18 cellular contexts compared by ENCODE assay signal in genomic region chr3:56864090-56864489, GRCh38.
DNase-seq lines count a peak whose midpoint lies in the region; ATAC-seq, FAIRE-seq and TF ChIP-seq lines count a peak whose summit lies in the region.
"Had no signal": no experiment of that assay in that cellular context is flagged by ENCODE, and none has a peak within 500 bp of the region (broad histone marks: within the 10 kb centered on the region; RNA-seq: fewer than 3 reads in every experiment).

No MANE protein-coding gene starts in this region.

- H3K27ac Mint-ChIP-seq in activated naive CD4-positive, alpha-beta T cell treated with anti-CD3 and anti-CD28 coated beads for 36 hours: peak overlapping the region; percentile 76
- no peak overlapping the region for H3K27ac Mint-ChIP-seq in activated naive CD4-positive, alpha-beta T cell treated with anti-CD3 and anti-CD28 coated beads, Interleukin-2, amount 10 ng/mL, durations not matched to agents 7 days and 5 days
- peak overlapping the region in 1 of 2 donors; percentile 81 for H3K27ac Mint-ChIP-seq in stimulated activated naive CD8-positive, alpha-beta T cell treated with anti-CD3 and anti-CD28 coated beads, Interleukin-15, amount 100 ng/mL, for 72 hours
- H3K27ac Mint-ChIP-seq: GM23338, type B pancreatic cell had no signal

- H3K79me2 ChIP-seq in OCI-LY7 (ENCODE audit: insufficient read depth, low read depth, low read length) (no peaks in the 10 kb centered on the region), H1 (ENCODE audit: control insufficient read depth in 1 of 2, insufficient read depth in 2 of 2, low read length in 2 of 2) (no peaks in the 10 kb centered on the region)

- peak; percentile 86 for DNase-seq in activated naive CD4-positive, alpha-beta T cell treated with anti-CD3 and anti-CD28 coated beads for 36 hours
- no peak for DNase-seq in activated naive CD4-positive, alpha-beta T cell treated with anti-CD3 and anti-CD28 coated beads, Interleukin-2, amount 10 ng/mL, durations not matched to agents 7 days and 5 days
- DNase-seq in OCI-LY7 (ENCODE audit: low spot score) (peak; percentile 9), H1 (ENCODE audit: low read depth in 1 of 2, low spot score in 2 of 2) (no peak), H54 (ENCODE audit: insufficient read length, low spot score) (no peak), NCI-H2196 (lab: John Stamatoyannopoulos, UW; ENCODE audit: unreplicated experiment) (no peak), lower leg skin (ENCODE audit: low spot score in 2 of 2) (no peak)
- peak in 1 of 2 donors; percentile 29 for DNase-seq in stimulated activated naive CD8-positive, alpha-beta T cell treated with anti-CD3 and anti-CD28 coated beads, Interleukin-15, amount 100 ng/mL, for 72 hours
- DNase-seq: GF-D8, left colon, MV-4-11, NCI-H2107, NCI-H774, posterior cingulate gyrus had no signal

- no peak overlapping the region for H2BK5ac ChIP-seq in H1 (ENCODE audit: low read depth, low read length)

- no peak overlapping the region for H2AK5ac ChIP-seq in H1 (ENCODE audit: low read depth, low read length)

- H3K4me3 Mint-ChIP-seq in activated naive CD4-positive, alpha-beta T cell treated with anti-CD3 and anti-CD28 coated beads for 36 hours: no peak overlapping the region
- no peak overlapping the region for H3K4me3 Mint-ChIP-seq in activated naive CD4-positive, alpha-beta T cell treated with anti-CD3 and anti-CD28 coated beads, Interleukin-2, amount 10 ng/mL, durations not matched to agents 7 days and 5 days
- H3K4me3 Mint-ChIP-seq in stimulated activated naive CD8-positive, alpha-beta T cell treated with anti-CD3 and anti-CD28 coated beads, Interleukin-15, amount 100 ng/mL, for 72 hours: peak overlapping the region; percentile 4 to 24
- H3K4me3 Mint-ChIP-seq: GM23338, type B pancreatic cell had no signal

- H3K36me3 Mint-ChIP-seq in activated naive CD4-positive, alpha-beta T cell treated with anti-CD3 and anti-CD28 coated beads for 36 hours (ENCODE audit: low read depth): no peaks in the 10 kb centered on the region
- H3K36me3 Mint-ChIP-seq in activated naive CD4-positive, alpha-beta T cell treated with anti-CD3 and anti-CD28 coated beads, Interleukin-2, amount 10 ng/mL, durations not matched to agents 7 days and 5 days: peaks cover 13% of the 10 kb centered on the region
- H3K36me3 Mint-ChIP-seq: type B pancreatic cell had no signal

- TF ChIP-seq EP300 in H1 (IDR thresholded peaks at IDR 0.05; ENCODE audit: borderline replicate concordance in 1 of 2, low read depth in 2 of 2, low read length in 2 of 2): no peak

- no peak overlapping the region for H2BK15ac ChIP-seq in H1 (ENCODE audit: low read length)

- CTCF ChIA-PET in activated naive CD4-positive, alpha-beta T cell treated with anti-CD3 and anti-CD28 coated beads for 36 hours (lab: Charles Lee): interaction anchor here (0.7 to 2.1 kb wide), 11 partner anchors 14 to 162 kb away, joined by 3 to 7 read pairs (median 3); partner anchors contain the start of gene ARHGEF3
- CTCF ChIA-PET in activated naive CD4-positive, alpha-beta T cell treated with anti-CD3 and anti-CD28 coated beads, Interleukin-2, amount 10 ng/mL, durations not matched to agents 7 days and 5 days (lab: Charles Lee): interaction anchor here (1.0 to 1.3 kb wide), 2 partner anchors 62 to 112 kb away, joined by 3 read pairs; partner anchors contain the start of gene ARHGEF3
- CTCF ChIA-PET in OCI-LY7 (lab: Charles Lee; ENCODE audit: unreplicated experiment): no interaction called here
- CTCF ChIA-PET in H1 (lab: Charles Lee; ENCODE audit: partially characterized antibody): interaction anchor here (0.7 to 1.3 kb wide), 2 partner anchors 65 to 125 kb away, joined by 3 to 5 read pairs; no protein-coding TSS in a partner anchor

- H4K20me1 ChIP-seq in OCI-LY7 (ENCODE audit: insufficient read depth, low read length): no peaks in the 10 kb centered on the region
- no peaks in the 10 kb centered on the region for H4K20me1 ChIP-seq in H1 (replicated peaks in 1 of 2; ENCODE audit: control insufficient read depth in 1 of 2, insufficient read depth in 2 of 2, low read length in 2 of 2)

- H2BK12ac ChIP-seq in H1 (ENCODE audit: low read depth, low read length): no peak overlapping the region

- no peak overlapping the region for H3K23ac ChIP-seq in H1 (ENCODE audit: insufficient read length)

- H2AFZ ChIP-seq in OCI-LY7 (ENCODE audit: low read length) (no peak overlapping the region), H1 (ENCODE audit: low read length) (no peak overlapping the region)
- H2AFZ ChIP-seq: GM23338 had no signal

- no peaks in the 10 kb centered on the region for H3K27me3 Mint-ChIP-seq in activated naive CD4-positive, alpha-beta T cell treated with anti-CD3 and anti-CD28 coated beads for 36 hours (ENCODE audit: low read depth)
- no peaks in the 10 kb centered on the region for H3K27me3 Mint-ChIP-seq in activated naive CD4-positive, alpha-beta T cell treated with anti-CD3 and anti-CD28 coated beads, Interleukin-2, amount 10 ng/mL, durations not matched to agents 7 days and 5 days
- H3K27me3 Mint-ChIP-seq in stimulated activated naive CD8-positive, alpha-beta T cell treated with anti-CD3 and anti-CD28 coated beads, Interleukin-15, amount 100 ng/mL, for 72 hours: no peaks in the 10 kb centered on the region
- H3K27me3 Mint-ChIP-seq: type B pancreatic cell had no signal

- peak; percentile 84 for ATAC-seq in stimulated activated naive CD8-positive, alpha-beta T cell treated with anti-CD3 and anti-CD28 coated beads, Interleukin-15, amount 100 ng/mL, for 72 hours
- ATAC-seq: GM23338, left colon had no signal

- no peak overlapping the region for H3K4me2 ChIP-seq in OCI-LY7 (ENCODE audit: low read length)
- H3K4me2 ChIP-seq in H1 (ENCODE audit: insufficient read depth in 1 of 2, low read depth in 2 of 2, low read length in 2 of 2): no peak overlapping the region
- H3K4me2 ChIP-seq: GM23338 had no signal

- no peak overlapping the region for H4K8ac ChIP-seq in H1 (ENCODE audit: extremely low read depth, insufficient read depth, low read length)

- H3K9me2 ChIP-seq in OCI-LY7 (ENCODE audit: insufficient read depth, low read length): no peaks in the 10 kb centered on the region

- no peak overlapping the region for H2BK120ac ChIP-seq in H1 (replicated peaks; ENCODE audit: low read depth, low read length)

- no peak overlapping the region for H3K9ac ChIP-seq in H1 (replicated peaks in 1 of 4; ENCODE audit: extremely low read depth in 1 of 4, low read depth in 3 of 4, low read length in 3 of 4)

- H3K4me1 Mint-ChIP-seq in activated naive CD4-positive, alpha-beta T cell treated with anti-CD3 and anti-CD28 coated beads for 36 hours (ENCODE audit: low read depth): peaks cover 77% of the 10 kb centered on the region
- H3K4me1 Mint-ChIP-seq in activated naive CD4-positive, alpha-beta T cell treated with anti-CD3 and anti-CD28 coated beads, Interleukin-2, amount 10 ng/mL, durations not matched to agents 7 days and 5 days: peaks cover 50% of the 10 kb centered on the region
- H3K4me1 Mint-ChIP-seq in stimulated activated naive CD8-positive, alpha-beta T cell treated with anti-CD3 and anti-CD28 coated beads, Interleukin-15, amount 100 ng/mL, for 72 hours: peaks cover 93% of the 10 kb centered on the region

- TF ChIP-seq RAD21 in H1 (IDR thresholded peaks at IDR 0.05 in 1 of 2, conservative IDR thresholded peaks at IDR 0.05 in 1 of 2; ENCODE audit: low read depth in 2 of 2, low read length in 2 of 2): no peak

- H3K4me1 ChIP-seq in OCI-LY7 (ENCODE audit: insufficient read depth, low read length, poor library complexity, severe bottlenecking): peaks cover 22% of the 10 kb centered on the region
- H3K4me1 ChIP-seq in H1 (replicated peaks in 1 of 4; ENCODE audit: control insufficient read depth in 3 of 4, insufficient read depth in 4 of 4, low read length in 3 of 4): no peaks in the 10 kb centered on the region; a peak in 1 of 7 replicates

- no peaks in the 10 kb centered on the region for H3K79me1 ChIP-seq in H1 (ENCODE audit: low read depth, low read length)

- no peaks in the 10 kb centered on the region for H3K27me3 ChIP-seq in H1 (replicated peaks in 1 of 4; ENCODE audit: control insufficient read depth in 3 of 4, extremely low read depth in 1 of 4, insufficient read depth in 3 of 4, low read length in 3 of 4)

- no peak for FAIRE-seq in H1 (lab: Jason Lieb, UNC)
- FAIRE-seq in H54 (lab: Jason Lieb, UNC): no peak
- FAIRE-seq: D721Med, RCC 7860 had no signal

- H3K36me3 ChIP-seq in OCI-LY7 (ENCODE audit: insufficient read depth, low read length) (0 out of 2 replicates have a peak, but pooled peaks cover 3% of the 10 kb centered on the region), H1 (ENCODE audit: control insufficient read depth in 2 of 4, insufficient read depth in 4 of 4, low read length in 3 of 4) (no peaks in the 10 kb centered on the region)

- no peak overlapping the region for H3K27ac ChIP-seq in OCI-LY7 (ENCODE audit: low read depth, low read length, poor library complexity, severe bottlenecking)
- no peak overlapping the region for H3K27ac ChIP-seq in H1 (ENCODE audit: low read depth, low read length)

- no peak overlapping the region for H3K4ac ChIP-seq in H1 (replicated peaks; ENCODE audit: insufficient read length, low read depth, low read length)

- TF ChIP-seq CTCF in OCI-LY7 (conservative IDR thresholded peaks at IDR 0.05; ENCODE audit: low read length): no peak
- no peak for TF ChIP-seq CTCF in H1 (IDR thresholded peaks at IDR 0.05; ENCODE audit: control extremely low read depth in 1 of 3, insufficient read depth in 1 of 3, low read depth in 1 of 3, low read length in 3 of 3)
- no peak for TF ChIP-seq CTCF in lower leg skin (IDR thresholded peaks at IDR 0.05)

- H3K9me3 ChIP-seq in OCI-LY7 (ENCODE audit: low read length) (no peaks in the 10 kb centered on the region), H1 (ENCODE audit: insufficient read depth in 2 of 2, low read depth in 1 of 2, low read length in 1 of 2) (no peaks in the 10 kb centered on the region)

- H3K14ac ChIP-seq in H1 (ENCODE audit: insufficient read length): no peak overlapping the region

- H3K56ac ChIP-seq in H1 (replicated peaks; ENCODE audit: insufficient read length, low read depth, low read length): no peak overlapping the region

- H3K23me2 ChIP-seq in H1 (ENCODE audit: low read depth, low read length): no peaks in the 10 kb centered on the region

- H3K4me3 ChIP-seq in OCI-LY7 (ENCODE audit: low read depth, low read length, poor library complexity, severe bottlenecking) (no peak overlapping the region), H1 (ENCODE audit: extremely low read depth in 1 of 4, insufficient read depth in 2 of 4, low read depth in 3 of 4, low read length in 4 of 4) (no peak overlapping the region), lower leg skin (ENCODE audit: low read depth, poor library complexity, severe bottlenecking) (no peak overlapping the region)
- H3K4me3 ChIP-seq: GM23338 had no signal

- no peak overlapping the region for H3K18ac ChIP-seq in H1 (ENCODE audit: extremely low read depth, low read length)

- BruUV-seq in OCI-LY7 (replicated peaks; lab: Mats Ljungman, UMichigan): no TSS peak

- POLR2A ChIA-PET in OCI-LY7 (lab: Charles Lee): interaction anchor here (0.7 to 1.2 kb wide), 5 partner anchors 9 to 144 kb away, joined by 3 to 4 read pairs (median 3); no protein-coding TSS in a partner anchor
- POLR2A ChIA-PET in H1 (lab: Charles Lee; ENCODE audit: partially characterized antibody): no interaction called here

- TF ChIP-seq POLR2A in H1 (IDR thresholded peaks at IDR 0.05; ENCODE audit: control extremely low read depth in 1 of 2, low read depth in 2 of 2, low read length in 2 of 2): no peak
- no peak for TF ChIP-seq POLR2A in H54 (IDR thresholded peaks at IDR 0.05; ENCODE audit: low read depth, low read length)
- TF ChIP-seq POLR2A in lower leg skin (IDR thresholded peaks at IDR 0.05): no peak

- H4K5ac ChIP-seq in H1 (ENCODE audit: insufficient read length, low read depth, low read length): no peak overlapping the region

- intact Hi-C loops in activated naive CD4-positive, alpha-beta T cell treated with anti-CD3 and anti-CD28 coated beads for 36 hours (cut with micrococcal nuclease): loop anchor here (1.0 kb wide), 6 partner anchors 14 to 111 kb away; no protein-coding TSS in a partner anchor
- intact Hi-C loops in OCI-LY7 (cut with micrococcal nuclease; ENCODE audit: unreplicated experiment) (no loop called here), lower leg skin (cut with DNase I; ENCODE audit: low total_unique reads) (no loop called here)

- no peaks in the 10 kb centered on the region for H3K9me3 Mint-ChIP-seq in activated naive CD4-positive, alpha-beta T cell treated with anti-CD3 and anti-CD28 coated beads for 36 hours
- no peaks in the 10 kb centered on the region for H3K9me3 Mint-ChIP-seq in activated naive CD4-positive, alpha-beta T cell treated with anti-CD3 and anti-CD28 coated beads, Interleukin-2, amount 10 ng/mL, durations not matched to agents 7 days and 5 days
- H3K9me3 Mint-ChIP-seq in stimulated activated naive CD8-positive, alpha-beta T cell treated with anti-CD3 and anti-CD28 coated beads, Interleukin-15, amount 100 ng/mL, for 72 hours: peaks cover 0 to 8% of the 10 kb centered on the region in 2 donors
- H3K9me3 Mint-ChIP-seq: GM23338 had no signal

- no peak overlapping the region for H4K91ac ChIP-seq in H1 (replicated peaks; ENCODE audit: insufficient read length, low read length)

- no peak overlapping the region for H2BK20ac ChIP-seq in H1 (ENCODE audit: low read length)

Comparison
In these comparisons a context has a peak if more than half of its experiments do, and no peak if none do; other contexts are left out.
1. DNase-seq: peak in activated naive CD4-positive, alpha-beta T cell treated with anti-CD3 and anti-CD28 coated beads for 36 hours (single experiment) and OCI-LY7 (single experiment); none in activated naive CD4-positive, alpha-beta T cell treated with anti-CD3 and anti-CD28 coated beads, Interleukin-2, amount 10 ng/mL, durations not matched to agents 7 days and 5 days (single experiment), H1 (0 of 2), H54 (single experiment), NCI-H2196 (single experiment) and lower leg skin (0 of 2).
2. H3K4me3 Mint-ChIP-seq: peak in stimulated activated naive CD8-positive, alpha-beta T cell treated with anti-CD3 and anti-CD28 coated beads, Interleukin-15, amount 100 ng/mL, for 72 hours (2 of 2); none in activated naive CD4-positive, alpha-beta T cell treated with anti-CD3 and anti-CD28 coated beads for 36 hours (single experiment) and activated naive CD4-positive, alpha-beta T cell treated with anti-CD3 and anti-CD28 coated beads, Interleukin-2, amount 10 ng/mL, durations not matched to agents 7 days and 5 days (single experiment).